In the genomic region with DNA sequence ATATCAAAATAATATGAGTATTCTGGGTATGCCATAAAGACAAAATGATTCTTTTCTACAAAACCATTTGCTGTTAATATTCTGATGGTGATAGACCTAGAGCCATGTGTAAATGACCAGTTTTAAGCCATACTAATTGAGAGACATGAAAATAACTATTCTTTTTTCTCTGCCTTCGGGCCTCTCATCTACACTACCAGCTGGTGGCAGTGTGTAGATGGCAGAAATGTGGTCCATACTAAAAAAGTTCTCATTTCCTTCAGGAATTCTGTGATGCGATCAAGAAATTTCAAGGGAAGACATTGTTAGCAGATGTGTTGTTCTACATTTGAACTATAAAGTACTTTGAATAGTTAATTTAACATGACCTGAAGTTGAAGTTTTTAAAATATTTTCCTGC, we compare ENCODE assay signal across 14 cellular contexts.
DNase-seq lines count a peak whose midpoint lies in the region; ATAC-seq and TF ChIP-seq lines count a peak whose summit lies in the region.
"Had no signal": no experiment of that assay in that cellular context is flagged by ENCODE, and none has a peak within 500 bp of the region (broad histone marks: within the 10 kb centered on the region; RNA-seq: fewer than 3 reads in every experiment).

No MANE protein-coding gene starts in this region.

- H3F3A ChIP-seq in GM23248 (ENCODE audit: insufficient read depth), result no peaks in the 10 kb centered on the region

- DNase-seq in AG20443 (ENCODE audit: low spot score), result peak; percentile 7
- DNase-seq in GM23248, result peak; percentile 33
- peak; percentile 3 for DNase-seq in iris pigment epithelial cell (ENCODE audit: low read depth)
- no peak for DNase-seq in spleen
- no peak for DNase-seq in medulla oblongata (ENCODE audit: extremely low spot score)
- DNase-seq: activated CD4-positive, alpha-beta T cell treated with anti-CD3 and anti-CD28 coated beads for 1 hour; activated T-cell treated with anti-CD3 and anti-CD28 coated beads, Interleukin-2, amount 50 U/mL, for 1 hour; mesenchymal stem cell; stimulated activated CD4-positive, alpha-beta T cell treated with anti-CD3 and anti-CD28 coated beads, Interleukin-4, amount 100 ng/mL, for 24 hours; stimulated activated naive CD8-positive, alpha-beta T cell treated with anti-CD3 and anti-CD28 coated beads, Interleukin-15, Interleukin-2, amounts not matched to agents 100 U/mL and 50 U/mL, for 24 hours had no signal

- no peaks in the 10 kb centered on the region for H3K4me1 ChIP-seq in GM23248 (ENCODE audit: insufficient read depth)
- no peaks in the 10 kb centered on the region for H3K4me1 ChIP-seq in spleen
- H3K4me1 ChIP-seq: BLaER1 had no signal

- H3K27ac ChIP-seq in GM23248 (no peak overlapping the region), VCaP (no peak overlapping the region), spleen (no peak overlapping the region)
- H3K27ac ChIP-seq: BLaER1 had no signal

- H3K4me3 ChIP-seq in GM23248, result no peak overlapping the region
- H3K4me3 ChIP-seq in spleen, result no peak overlapping the region
- H3K4me3 ChIP-seq: BLaER1 had no signal

- ATAC-seq in HG02970 (IDR thresholded peaks at IDR 0.05; ENCODE audit: low FRiP score, unreplicated experiment) (no peak), GM21528 (IDR thresholded peaks at IDR 0.05; ENCODE audit: low FRiP score, unreplicated experiment) (no peak)
- ATAC-seq: stimulated activated naive CD8-positive, alpha-beta T cell treated with anti-CD3 and anti-CD28 coated beads, Interleukin-15, Interleukin-2, amounts not matched to agents 100 U/mL and 50 U/mL, for 24 hours had no signal

- H3K27me3 ChIP-seq in GM23248 (replicated peaks; ENCODE audit: insufficient read depth) (no peaks in the 10 kb centered on the region), spleen (replicated peaks in 1 of 7) (no peaks in the 10 kb centered on the region)
- H3K27me3 ChIP-seq: BLaER1 had no signal

- no peak for TF ChIP-seq POLR2A in spleen (IDR thresholded peaks at IDR 0.05)

- intact Hi-C loops in spleen (cut with DNase I; ENCODE audit: low total_unique reads), result no loop called here

- H3K79me2 ChIP-seq in GM23248 (ENCODE audit: insufficient read depth), result no peaks in the 10 kb centered on the region

- WGBS in GM23248 (ENCODE audit: low coverage in 1 of 2, low lambda C conversion rate in 2 of 2, missing lambda C conversion rate in 2 of 2), 2 experiments, result 22 to 33% methylated on average over 2 of the region's 2 CpGs
- 69 to 84% (median 74%) methylated on average over 2 of the region's 2 CpGs for WGBS in spleen, 5 donors

- no peaks in the 10 kb centered on the region for H3K36me3 ChIP-seq in GM23248 (ENCODE audit: low read depth)
- no peaks in the 10 kb centered on the region for H3K36me3 ChIP-seq in spleen
- H3K36me3 ChIP-seq: BLaER1 had no signal

- no peak overlapping the region for H3K4me2 ChIP-seq in GM23248 (ENCODE audit: unreplicated experiment)
- H3K4me2 ChIP-seq: BLaER1 had no signal

- TF ChIP-seq CTCF in VCaP (conservative IDR thresholded peaks at IDR 0.05) (peak; percentile 87), spleen (IDR thresholded peaks at IDR 0.05 in 8 of 11, conservative IDR thresholded peaks at IDR 0.05 in 3 of 11) (no peak)

- H2AFZ ChIP-seq in GM23248, result no peak overlapping the region

- H3K9me2 ChIP-seq in GM23248 (ENCODE audit: insufficient read depth), result no peaks in the 10 kb centered on the region

- H3K9ac ChIP-seq in GM23248, result no peak overlapping the region
- H3K9ac ChIP-seq: BLaER1 had no signal

- in situ Hi-C loops in GM23248 (cut with MboI), result no loop called here

- H3K9me3 ChIP-seq in GM23248 (ENCODE audit: low read depth) (no peaks in the 10 kb centered on the region), spleen (no peaks in the 10 kb centered on the region)

- no peaks in the 10 kb centered on the region for H4K20me1 ChIP-seq in GM23248 (ENCODE audit: insufficient read depth)
- H4K20me1 ChIP-seq: BLaER1 had no signal

Comparison
In these comparisons a context has a peak if more than half of its experiments do, and no peak if none do; other contexts are left out.
1. DNase-seq: peak in AG20443 (single experiment), GM23248 (single experiment) and iris pigment epithelial cell (single experiment); none in spleen (single experiment) and medulla oblongata (single experiment).